In the genomic region with DNA sequence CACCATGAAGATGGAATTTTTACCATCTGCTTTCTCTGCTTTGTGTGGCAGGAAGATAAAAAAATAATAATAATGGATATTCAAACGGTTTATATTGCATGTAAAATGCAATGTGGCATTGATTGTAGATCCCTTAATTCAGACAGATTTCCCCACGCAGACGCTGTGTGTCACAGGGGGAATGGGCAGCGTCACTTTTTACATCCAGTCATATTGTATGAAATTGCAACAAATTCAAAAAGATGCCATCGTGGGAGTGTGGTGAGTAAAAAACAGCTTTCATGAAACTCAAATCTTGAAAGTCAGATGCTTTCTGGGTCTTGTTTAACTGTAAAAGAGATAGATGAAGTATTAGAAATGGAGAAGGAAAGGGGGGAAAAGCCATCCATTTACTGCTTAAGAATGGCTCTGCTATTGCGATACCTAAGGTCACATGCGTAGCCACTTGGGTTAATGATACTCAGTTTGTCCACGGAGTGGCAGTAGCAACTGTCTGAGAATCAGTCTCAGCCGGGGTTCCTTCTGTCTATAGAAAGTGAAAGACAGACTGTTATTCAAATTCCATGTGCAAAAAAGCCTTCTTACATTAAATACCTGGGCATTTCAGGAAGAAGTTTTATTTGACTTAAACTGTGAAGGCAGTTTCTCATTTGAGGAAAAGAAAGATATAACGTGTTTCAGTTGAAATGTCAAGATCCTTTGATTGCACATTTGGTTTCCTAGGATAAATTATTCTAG, we compare ENCODE assay signal across 7 cellular contexts. TPM values are rescaled to one million over a fixed set of nuclear protein-coding genes. Genes with fewer than 3 reads are reported as not detected.
A peak's percentile ranks its signal among the peaks of the same experiment; 100 is the strongest.
DNase-seq lines count a peak whose midpoint lies in the region; ATAC-seq, FAIRE-seq and TF ChIP-seq lines count a peak whose summit lies in the region.

No MANE protein-coding gene starts in this region.

- H2AFZ ChIP-seq in GM23338 (no peak overlapping the region), Karpas-422 (ENCODE audit: low read length) (peak overlapping the region; percentile 90), astrocyte (ENCODE audit: low read depth, low read length) (no peak overlapping the region), hepatocyte (no peak overlapping the region)

- H3K4me3 ChIP-seq in GM23338 (no peak overlapping the region), Karpas-422 (ENCODE audit: low read length) (peak overlapping the region; percentile 40), astrocyte (ENCODE audit: insufficient read depth, low read depth, low read length) (peak overlapping the region; percentile 31), hepatocyte (no peak overlapping the region), sigmoid colon (peak overlapping the region; percentile 18 to 36 (median 28))

- H3K27ac ChIP-seq in GM23338 (ENCODE audit: low read depth) (no peak overlapping the region), Karpas-422 (ENCODE audit: low read length) (no peak overlapping the region), astrocyte (ENCODE audit: low read depth, low read length) (peak overlapping the region; percentile 91), hepatocyte (peak overlapping the region; percentile 41), sigmoid colon (peak overlapping the region; percentile 59 to 90 (median 76))

- TF ChIP-seq EP300 in sigmoid colon (IDR thresholded peaks at IDR 0.05) = no peak

- no peaks in the 10 kb centered on the region for H3K36me3 ChIP-seq in GM23338 (ENCODE audit: insufficient read depth)
- no peaks in the 10 kb centered on the region for H3K36me3 ChIP-seq in Karpas-422 (ENCODE audit: insufficient read depth, low read length)
- no peaks in the 10 kb centered on the region for H3K36me3 ChIP-seq in astrocyte (ENCODE audit: insufficient read depth, low read length)
- no peaks in the 10 kb centered on the region for H3K36me3 ChIP-seq in hepatocyte (replicated peaks; ENCODE audit: insufficient read depth, low read depth)
- H3K36me3 ChIP-seq in sigmoid colon = no peaks in the 10 kb centered on the region

- H3K9me2 ChIP-seq in GM23338 (ENCODE audit: insufficient read depth) = no peaks in the 10 kb centered on the region
- H3K9me2 ChIP-seq in Karpas-422 (replicated peaks; ENCODE audit: insufficient read depth, low read length) = no peaks in the 10 kb centered on the region
- no peaks in the 10 kb centered on the region for H3K9me2 ChIP-seq in hepatocyte (replicated peaks; ENCODE audit: insufficient read depth)

- FAIRE-seq in astrocyte (lab: Jason Lieb, UNC) = peak; percentile 78

- H4K20me1 ChIP-seq in GM23338 (replicated peaks; ENCODE audit: insufficient read depth) (no peaks in the 10 kb centered on the region), Karpas-422 (ENCODE audit: insufficient read depth, low read depth, low read length) (no peaks in the 10 kb centered on the region), astrocyte (ENCODE audit: insufficient read depth, low read length) (no peaks in the 10 kb centered on the region), hepatocyte (ENCODE audit: insufficient read depth, poor library complexity, severe bottlenecking) (no peaks in the 10 kb centered on the region)

- H3K79me2 ChIP-seq in GM23338 (replicated peaks; ENCODE audit: insufficient read depth) (no peaks in the 10 kb centered on the region), Karpas-422 (ENCODE audit: low read length) (no peaks in the 10 kb centered on the region), astrocyte (ENCODE audit: insufficient read depth, low read length) (no peaks in the 10 kb centered on the region), hepatocyte (no peaks in the 10 kb centered on the region)

- H3F3A ChIP-seq in GM23338 (replicated peaks; ENCODE audit: low read depth) = no peaks in the 10 kb centered on the region

- TF ChIP-seq CTCF in GM12872 (IDR thresholded peaks at IDR 0.05; ENCODE audit: insufficient read depth, low read depth, low read length) (peak; percentile 79), GM23338 (conservative IDR thresholded peaks at IDR 0.05; ENCODE audit: low read depth in 2 of 2) (peak; percentile 68 to 76), astrocyte (IDR thresholded peaks at IDR 0.05; ENCODE audit: insufficient read depth, low read depth, low read length) (peak; percentile 78), hepatocyte (IDR thresholded peaks at IDR 0.05; ENCODE audit: poor library complexity) (peak; percentile 75), sigmoid colon (IDR thresholded peaks at IDR 0.05) (peak in 3 of 4 experiments; percentile 72 to 87 (median 74))

- H3K4me2 ChIP-seq in GM23338 = no peak overlapping the region
- H3K4me2 ChIP-seq in Karpas-422 (ENCODE audit: low read depth, low read length, poor library complexity, severe bottlenecking) = peak overlapping the region; percentile 58
- H3K4me2 ChIP-seq in astrocyte (ENCODE audit: low read length) = peak overlapping the region; percentile 82
- peak overlapping the region; percentile 67 for H3K4me2 ChIP-seq in hepatocyte

- DNase-seq in GM23338 (ENCODE audit: low spot score) = peak; percentile 92
- peak; percentile 94 for DNase-seq in Karpas-422
- DNase-seq in astrocyte (ENCODE audit: low read depth) = peak; percentile 64
- peak; percentile 88 for DNase-seq in hepatocyte (ENCODE audit: low spot score)
- DNase-seq in sigmoid colon = peak; percentile 85

- TF ChIP-seq POLR2A in sigmoid colon (IDR thresholded peaks at IDR 0.05) = no peak

- no peak overlapping the region; the same call in 1 of the 2 replicates for H3K27ac Mint-ChIP-seq in GM23338
- H3K27ac Mint-ChIP-seq in astrocyte (ENCODE audit: unreplicated experiment) = peak overlapping the region; percentile 99

- H3K4me1 Mint-ChIP-seq in GM23338 (peaks cover 50% of the 10 kb centered on the region), astrocyte (ENCODE audit: low read depth, unreplicated experiment) (peaks cover 33% of the 10 kb centered on the region)

- H3K9ac ChIP-seq in Karpas-422 (ENCODE audit: low read length) = peak overlapping the region; percentile 42
- H3K9ac ChIP-seq in astrocyte (ENCODE audit: low read length) = peak overlapping the region; percentile 73

- H3K36me3 Mint-ChIP-seq in GM23338 (ENCODE audit: low read depth) = no peaks in the 10 kb centered on the region
- no peaks in the 10 kb centered on the region for H3K36me3 Mint-ChIP-seq in astrocyte (ENCODE audit: low read depth, unreplicated experiment)

- intact Hi-C loops in sigmoid colon (cut with DNase I) = loop anchor here (1.0 to 10.0 kb wide), 2 partner anchors 183 to 545 kb away; a partner anchor contains a TSS

- H3K9me3 Mint-ChIP-seq in GM23338 = no peaks in the 10 kb centered on the region
- H3K9me3 Mint-ChIP-seq in astrocyte (ENCODE audit: unreplicated experiment) = no peaks in the 10 kb centered on the region

- H3K9me3 ChIP-seq in Karpas-422 (ENCODE audit: low read length) (no peaks in the 10 kb centered on the region), astrocyte (ENCODE audit: insufficient read depth, low read depth, low read length) (no peaks in the 10 kb centered on the region), hepatocyte (ENCODE audit: low read depth) (no peaks in the 10 kb centered on the region), sigmoid colon (no peaks in the 10 kb centered on the region)

- H3K27me3 Mint-ChIP-seq in GM23338 (ENCODE audit: insufficient read depth, low read depth, poor library complexity) (peaks cover 5% of the 10 kb centered on the region), astrocyte (ENCODE audit: low read depth, unreplicated experiment) (no peaks in the 10 kb centered on the region)

- no peaks in the 10 kb centered on the region for H3K27me3 ChIP-seq in GM23338 (ENCODE audit: insufficient read depth)
- H3K27me3 ChIP-seq in Karpas-422 (ENCODE audit: low read length) = no peaks in the 10 kb centered on the region
- no peaks in the 10 kb centered on the region for H3K27me3 ChIP-seq in astrocyte (ENCODE audit: insufficient read depth, low read length)
- no peaks in the 10 kb centered on the region for H3K27me3 ChIP-seq in hepatocyte
- no peaks in the 10 kb centered on the region for H3K27me3 ChIP-seq in sigmoid colon

- H3K4me1 ChIP-seq in GM23338 (ENCODE audit: insufficient read depth) = peaks cover 47% of the 10 kb centered on the region
- peaks cover 19% of the 10 kb centered on the region for H3K4me1 ChIP-seq in Karpas-422 (ENCODE audit: low read length)
- H3K4me1 ChIP-seq in astrocyte (ENCODE audit: insufficient read depth, low read length) = peaks cover 50% of the 10 kb centered on the region
- H3K4me1 ChIP-seq in hepatocyte (ENCODE audit: insufficient read depth) = peaks cover 24% of the 10 kb centered on the region
- peaks cover 0 to 46% (median 44%) of the 10 kb centered on the region in 4 donors for H3K4me1 ChIP-seq in sigmoid colon

- ATAC-seq in GM23338 = peak; percentile 75
- peak; percentile 90 for ATAC-seq in SK-N-SH treated with all-trans-retinoic acid at 6 μM for 48 hours

- 50% methylated on average over 10 of the region's 10 CpGs for WGBS in hepatocyte (ENCODE audit: low lambda C conversion rate, missing lambda C conversion rate)
- WGBS in sigmoid colon, 2 donors = 42% methylated on average over 10 of the region's 10 CpGs

- H3K4me3 Mint-ChIP-seq in GM23338 = no peak overlapping the region
- H3K4me3 Mint-ChIP-seq in astrocyte (ENCODE audit: unreplicated experiment) = no peak overlapping the region

TF ChIP-seq in GM23338, 12 proteins besides CTCF, POLR2A, EP300 and RAD21 (continues in another document):
- no peak for TF ChIP-seq JUNB (IDR thresholded peaks at IDR 0.05; ENCODE audit: unreplicated experiment)
- TF ChIP-seq CREB1 (CRISPR knock-in tag; IDR thresholded peaks at IDR 0.05; ENCODE audit: low read depth) = no peak
- TF ChIP-seq EZH2phosphoT487 (IDR thresholded peaks at IDR 0.05; ENCODE audit: unreplicated experiment) = no peak
- TF ChIP-seq ZNF114 (CRISPR knock-in tag; IDR thresholded peaks at IDR 0.05) = no peak

TF ChIP-seq in SK-N-SH treated with all-trans-retinoic acid at 6 μM for 48 hours, 23 proteins besides CTCF, POLR2A, EP300 and RAD21 (continues in another document):
- no peak for TF ChIP-seq TOX (CRISPR knock-in tag; IDR thresholded peaks at IDR 0.05; ENCODE audit: borderline replicate concordance)
- TF ChIP-seq GLIS3 (CRISPR knock-in tag; IDR thresholded peaks at IDR 0.05) = no peak

RNA-seq across cellular contexts. Expression of a gene that starts 28.5 kb away (rescaled TPM):
- 15.0 and 17.8 TPM in 2 replicates for total RNA-seq in GM23338 (2014; rRNA removed; shearing (Covaris generic))
- polyA plus RNA-seq in GM23338 (2016; fragmentation: Nextera tagmentation; extraction: Ambion mirVana) (19.0 and 20.0 TPM in 2 replicates), hepatocyte (28.4 and 30.2 TPM in 2 replicates), sigmoid colon (10 to 100 TPM in 1 of 3 donors, 1 to 10 TPM in 2; 6.6 to 13.5 (median 7.2) TPM)
- total RNA-seq in Karpas-422 (2014; rRNA removed; shearing (Covaris generic); ENCODE audit: low replicate concordance) = 5.2 and 7.1 TPM in 2 replicates
- total RNA-seq in astrocyte (16.2 and 19.0 TPM in 2 replicates), hepatocyte (37.6 and 37.9 TPM in 2 replicates), sigmoid colon (10 to 100 TPM; 23.5 to 35.5 (median 30.1) TPM)

RNA-seq across cellular contexts. Expression of a gene that starts 28.7 kb away (rescaled TPM):
- total RNA-seq in GM23338 (2014; rRNA removed; shearing (Covaris generic)) = 25.9 and 33.5 TPM in 2 replicates
- 19.4 and 19.6 TPM in 2 replicates for polyA plus RNA-seq in GM23338 (2016; fragmentation: Nextera tagmentation; extraction: Ambion mirVana)
- 52.7 and 58.9 TPM in 2 replicates for total RNA-seq in Karpas-422 (2014; rRNA removed; shearing (Covaris generic); ENCODE audit: low replicate concordance)
- 17.3 and 17.8 TPM in 2 replicates for total RNA-seq in astrocyte
- 23.0 and 25.3 TPM in 2 replicates for total RNA-seq in hepatocyte
- 18.7 and 21.6 TPM in 2 replicates for polyA plus RNA-seq in hepatocyte
- total RNA-seq in sigmoid colon = 10 to 100 TPM; 15.5 to 24.7 (median 22.1) TPM
- 10 to 100 TPM; 10.9 to 13.4 (median 13.2) TPM for polyA plus RNA-seq in sigmoid colon

Comparison
In these comparisons a context has a peak if more than half of its experiments do, and no peak if none do; other contexts are left out.
1. H3K27ac ChIP-seq: peak in astrocyte (single experiment), hepatocyte (single experiment) and sigmoid colon (4 of 4); none in GM23338 (single experiment) and Karpas-422 (single experiment).
2. H3K4me3 ChIP-seq: peak in Karpas-422 (single experiment), astrocyte (single experiment) and sigmoid colon (4 of 4); none in GM23338 (single experiment) and hepatocyte (single experiment).
3. Peak in every context shown above with its lines, with median percentiles within 50 percentile points of each other: CTCF ChIP-seq and DNase-seq.